9 cellular contexts compared by ENCODE assay signal in genomic region chr3:194344012-194344411, GRCh38. TPM values are rescaled to one million over a fixed set of nuclear protein-coding genes. Genes with fewer than 3 reads are reported as not detected.
DNase-seq lines count a peak whose midpoint lies in the region; ATAC-seq and TF ChIP-seq lines count a peak whose summit lies in the region.
"Had no signal": no experiment of that assay in that cellular context is flagged by ENCODE, and none has a peak within 500 bp of the region (broad histone marks: within the 10 kb centered on the region; RNA-seq: fewer than 3 reads in every experiment).

No MANE protein-coding gene starts in this region.

- H3K4me1 Mint-ChIP-seq in natural killer cell treated with Interleukin-12 subunit alpha and Interleukin-12 subunit beta and Interleukin-15 and Interleukin-18, amount 100 ng/mL, for 72 hours (ENCODE audit: low read depth in 2 of 2): no peaks in the 10 kb centered on the region

- peak overlapping the region; percentile 81 for H2AFZ ChIP-seq in HCT116 (ENCODE audit: low read depth, low read length, poor library complexity, severe bottlenecking)

- BruUV-seq in HCT116 (replicated peaks; lab: Mats Ljungman, UMichigan): no TSS peak

- TF ChIP-seq CTCF in HCT116 (IDR thresholded peaks at IDR 0.05 in 2 of 3, conservative IDR thresholded peaks at IDR 0.05 in 1 of 3; ENCODE audit: borderline replicate concordance in 1 of 3, insufficient read depth in 1 of 3, low read depth in 2 of 3, low read length in 2 of 3) (peak; percentile 79 to 98 (median 97)), stomach (IDR thresholded peaks at IDR 0.05) (peak in 5 of 7 experiments; percentile 66 to 92 (median 85))

- no peak overlapping the region for H3K9ac ChIP-seq in HCT116 (ENCODE audit: low read length)

- peaks cover 9 to 18% of the 10 kb centered on the region in 2 donors for H3K27me3 Mint-ChIP-seq in natural killer cell treated with Interleukin-12 subunit alpha and Interleukin-12 subunit beta and Interleukin-15 and Interleukin-18, amount 100 ng/mL, for 72 hours

- peak; percentile 48 for DNase-seq in COR-L47 (lab: John Stamatoyannopoulos, UW)
- DNase-seq in HCT116 (ENCODE audit: low read depth, low spot score): peak; percentile 28
- peak; percentile 32 for DNase-seq in NOMO-1 treated with dmso at 0.1 percent for 144 hours (lab: John Stamatoyannopoulos, UW; ENCODE audit: unreplicated experiment)
- peak; percentile 32 for DNase-seq in activated CD8-positive, alpha-beta memory T cell treated with anti-CD3 and anti-CD28 coated beads, Interleukin-2, amount 50 U/mL, for 24 hours (ENCODE audit: extremely low read depth)
- peak; percentile 63 to 83 for DNase-seq in erythroblast (lab: John Stamatoyannopoulos, UW)
- peak; percentile 74 for DNase-seq in natural killer cell treated with Interleukin-12 subunit alpha and Interleukin-12 subunit beta and Interleukin-15 and Interleukin-18, amount 100 ng/mL, for 72 hours (ENCODE audit: low spot score)
- DNase-seq in stomach: peak; percentile 84

- TF ChIP-seq RAD21 in HCT116 (IDR thresholded peaks at IDR 0.05; ENCODE audit: low read depth): peak; percentile 85

- H3K9me3 Mint-ChIP-seq in natural killer cell treated with Interleukin-12 subunit alpha and Interleukin-12 subunit beta and Interleukin-15 and Interleukin-18, amount 100 ng/mL, for 72 hours: no peaks in the 10 kb centered on the region

- H3K27ac ChIP-seq in HCT116 (ENCODE audit: low read depth, low read length) (no peak overlapping the region), stomach (no peak overlapping the region)

- H3K4me3 ChIP-seq in HCT116 (replicated peaks in 1 of 2; ENCODE audit: low read depth in 1 of 2, low read length in 2 of 2): no peak overlapping the region
- H3K4me3 ChIP-seq in stomach: no peak overlapping the region

- H3K27ac Mint-ChIP-seq in natural killer cell treated with Interleukin-12 subunit alpha and Interleukin-12 subunit beta and Interleukin-15 and Interleukin-18, amount 100 ng/mL, for 72 hours: no peak overlapping the region

- intact Hi-C loops in HCT116 (cut with micrococcal nuclease): no loop called here
- intact Hi-C loops in stomach (cut with DNase I; ENCODE audit: low total_unique reads): loop anchor here (10.0 kb wide), 1 partner anchor 251 kb away; no protein-coding TSS in a partner anchor

- no peaks in the 10 kb centered on the region for H3K36me3 ChIP-seq in HCT116 (ENCODE audit: control insufficient read depth in 1 of 2, insufficient read depth in 2 of 2, low read length in 2 of 2)
- no peaks in the 10 kb centered on the region for H3K36me3 ChIP-seq in stomach

- H3K27me3 ChIP-seq in HCT116 (ENCODE audit: insufficient read depth, low read length): no peaks in the 10 kb centered on the region
- no peaks in the 10 kb centered on the region for H3K27me3 ChIP-seq in stomach

- no peaks in the 10 kb centered on the region for H3K4me1 ChIP-seq in HCT116 (ENCODE audit: control insufficient read depth in 1 of 2, insufficient read depth in 2 of 2, low read length in 2 of 2)
- no peaks in the 10 kb centered on the region for H3K4me1 ChIP-seq in stomach

- no peaks in the 10 kb centered on the region for H3K79me2 ChIP-seq in HCT116 (ENCODE audit: insufficient read depth, low read length)

- RAD21 ChIA-PET in HCT116 (lab: Charles Lee; ENCODE audit: low non-redundant PET in 1 of 2, low total read pairs in 2 of 2, uncharacterized antibody in 2 of 2, unreplicated experiment in 2 of 2): interaction anchor here in 1 of 2 experiments (0.7 kb wide), 1 partner anchor 10 kb away, joined by 3 read pairs; no protein-coding TSS in a partner anchor

- ATAC-seq in HCT116 (peak; percentile 88), HG02884 (IDR thresholded peaks at IDR 0.05; ENCODE audit: unreplicated experiment) (no peak)
- ATAC-seq in natural killer cell treated with Interleukin-12 subunit alpha and Interleukin-12 subunit beta and Interleukin-15 and Interleukin-18, amount 100 ng/mL, for 72 hours: peak in 1 of 2 donors; percentile 66

- no peaks in the 10 kb centered on the region for H3K36me3 Mint-ChIP-seq in natural killer cell treated with Interleukin-12 subunit alpha and Interleukin-12 subunit beta and Interleukin-15 and Interleukin-18, amount 100 ng/mL, for 72 hours

- H3K9me3 ChIP-seq in HCT116 (ENCODE audit: control insufficient read depth in 1 of 2, insufficient read depth in 1 of 2, low read depth in 1 of 2, low read length in 2 of 2) (no peaks in the 10 kb centered on the region), stomach (no peaks in the 10 kb centered on the region)

- H3K9me2 ChIP-seq in HCT116 (ENCODE audit: insufficient read depth): no peaks in the 10 kb centered on the region

- H3K4me3 Mint-ChIP-seq in natural killer cell treated with Interleukin-12 subunit alpha and Interleukin-12 subunit beta and Interleukin-15 and Interleukin-18, amount 100 ng/mL, for 72 hours: no peak overlapping the region

- no peak for TF ChIP-seq EP300 in stomach (IDR thresholded peaks at IDR 0.05)

- WGBS in stomach, 5 donors: 27 to 33% (median 29%) methylated on average over 9 of the region's 9 CpGs

- POLR2A ChIA-PET in HCT116 (lab: Charles Lee): no interaction called here

- no peak overlapping the region for H3K4me2 ChIP-seq in HCT116 (ENCODE audit: low read length)

- CTCF ChIA-PET in HCT116 (lab: Charles Lee): interaction anchor here (0.6 to 2.8 kb wide), 15 partner anchors 10 to 1530 kb away, joined by 3 to 36 read pairs (median 7); no protein-coding TSS in a partner anchor

- TF ChIP-seq POLR2A in HCT116 (IDR thresholded peaks at IDR 0.05; ENCODE audit: borderline replicate concordance, extremely low read depth, insufficient read depth, insufficient read length): no peak
- no peak for TF ChIP-seq POLR2A in erythroblast (IDR thresholded peaks at IDR 0.05; ENCODE audit: low read length)
- TF ChIP-seq POLR2A in stomach (IDR thresholded peaks at IDR 0.05): no peak

- H4K20me1 ChIP-seq in HCT116 (ENCODE audit: insufficient read depth): no peaks in the 10 kb centered on the region

TF ChIP-seq in HCT116, 20 proteins besides CTCF, POLR2A, EP300 and RAD21:
- no peak for TF ChIP-seq ZBTB33 (IDR thresholded peaks at IDR 0.05; ENCODE audit: extremely low read depth, insufficient replicate concordance, low read length)
- no peak for TF ChIP-seq ZNF274 (IDR thresholded peaks at IDR 0.05; ENCODE audit: low read depth, low read length)
- no peak for TF ChIP-seq SRF (IDR thresholded peaks at IDR 0.05; ENCODE audit: low read depth)
- TF ChIP-seq ATF3 (IDR thresholded peaks at IDR 0.05): no peak
- no peak for TF ChIP-seq CBX3 (IDR thresholded peaks at IDR 0.05; ENCODE audit: low read depth)
- TF ChIP-seq EZH2 (IDR thresholded peaks at IDR 0.05): no peak
- no peak for TF ChIP-seq CEBPB (IDR thresholded peaks at IDR 0.05; ENCODE audit: low read depth)
- no peak for TF ChIP-seq EGR1 (IDR thresholded peaks at IDR 0.05; ENCODE audit: low read depth)

RNA-seq across cellular contexts. Expression of gene CPN2, which starts 7.1 kb away (rescaled TPM):
- total RNA-seq in HCT116 (2021; ENCODE audit: unreplicated experiment) (not detected), stomach (not detected)
- polyA plus RNA-seq in HCT116 (2012): 0.03 TPM in 1 of 2 replicates, not detected in the other
- total RNA-seq in natural killer cell treated with Interleukin-12 subunit alpha and Interleukin-12 subunit beta and Interleukin-15 and Interleukin-18, amount 100 ng/mL, for 72 hours: not detected
- not detected for polyA plus RNA-seq in stomach
- total RNA-seq: T-helper 1 cell treated with Interleukin-12 subunit alpha and Interleukin-12 subunit beta and Interleukin-4 antibody, amounts not matched to agents 30 ng/mL and 1 ng/mL, for 36 hours had no signal

RNA-seq across cellular contexts. Expression of gene LRRC15, which starts 25.5 kb away (rescaled TPM):
- total RNA-seq in HCT116 (2021; ENCODE audit: unreplicated experiment): not detected
- polyA plus RNA-seq in HCT116 (2012): 0.02 and 0.03 TPM in 2 replicates
- total RNA-seq in natural killer cell treated with Interleukin-12 subunit alpha and Interleukin-12 subunit beta and Interleukin-15 and Interleukin-18, amount 100 ng/mL, for 72 hours: not detected
- under 1 TPM in 2 of 5 donors, not detected in 3; 0.37 to 0.43 TPM for total RNA-seq in stomach
- 1 to 10 TPM in 2 of 3 donors, under 1 TPM in 1; 0.03 to 1.7 (median 1.1) TPM for polyA plus RNA-seq in stomach
- total RNA-seq: T-helper 1 cell treated with Interleukin-12 subunit alpha and Interleukin-12 subunit beta and Interleukin-4 antibody, amounts not matched to agents 30 ng/mL and 1 ng/mL, for 36 hours had no signal

RNA-seq across cellular contexts. Expression of gene GP5, which starts 55.1 kb away (rescaled TPM):
- total RNA-seq in HCT116 (2021; ENCODE audit: unreplicated experiment) (0.15 TPM), stomach (under 1 TPM in 1 of 5 donors, not detected in 4; 0.18 TPM)
- 0.01 TPM in 1 of 2 replicates, not detected in the other for polyA plus RNA-seq in HCT116 (2012)
- total RNA-seq in natural killer cell treated with Interleukin-12 subunit alpha and Interleukin-12 subunit beta and Interleukin-15 and Interleukin-18, amount 100 ng/mL, for 72 hours: under 1 TPM in 1 of 2 donors, not detected in 1; 0.24 TPM
- polyA plus RNA-seq in stomach: not detected

Comparison
In these comparisons a context has a peak if more than half of its experiments do, and no peak if none do; other contexts are left out.
1. DNase-seq: peak in every context shown above with its lines; median percentile 84 in stomach; 74 in natural killer cell treated with Interleukin-12 subunit alpha and Interleukin-12 subunit beta and Interleukin-15 and Interleukin-18, amount 100 ng/mL, for 72 hours; 73 in erythroblast; 48 in COR-L47; 32 in NOMO-1 treated with dmso at 0.1 percent for 144 hours; 32 in activated CD8-positive, alpha-beta memory T cell treated with anti-CD3 and anti-CD28 coated beads, Interleukin-2, amount 50 U/mL, for 24 hours; 28 in HCT116.